Comparison of ENCODE assay signal across 8 cellular contexts in the genomic region with DNA sequence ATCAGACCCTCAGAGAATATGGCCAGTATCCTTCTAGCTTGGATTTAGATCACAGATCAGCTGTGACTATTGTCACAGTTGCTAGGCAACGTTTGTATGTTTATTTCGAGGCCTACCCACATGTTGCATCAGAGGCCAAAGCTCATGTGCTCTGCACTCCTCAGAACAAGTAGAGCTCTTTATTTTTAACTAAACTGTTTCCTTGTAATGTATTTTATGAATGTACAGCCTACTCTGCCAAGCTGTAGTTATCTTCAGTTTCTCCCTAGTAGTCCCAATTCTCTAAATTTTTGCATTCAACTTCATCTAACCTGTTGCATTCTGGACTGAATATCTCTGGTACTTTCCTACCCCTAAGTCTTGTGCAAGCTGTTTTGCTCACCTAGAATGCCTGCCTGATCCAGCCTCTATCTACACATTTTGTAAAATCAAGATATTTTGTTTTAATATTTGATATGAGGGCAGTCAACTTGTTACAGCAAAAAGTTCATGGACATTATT. TPM values are rescaled to one million over a fixed set of nuclear protein-coding genes. Genes with fewer than 3 reads are reported as not detected.
DNase-seq lines count a peak whose midpoint lies in the region; ATAC-seq and TF ChIP-seq lines count a peak whose summit lies in the region.

No MANE protein-coding gene starts in this region.

- no peak overlapping the region for H3K4me3 Mint-ChIP-seq in activated naive CD8-positive, alpha-beta T cell treated with anti-CD3 and anti-CD28 coated beads, Interleukin-2, amount 10 ng/mL, durations not matched to agents 7 days and 5 days

- H3K27ac ChIP-seq in ACC112 (ENCODE audit: low read depth, low read length): peak overlapping the region; percentile 84

- H3K4me3 ChIP-seq in ACC112 (ENCODE audit: low read depth, low read length) (no peak overlapping the region), LNCaP clone FGC (ENCODE audit: low read depth, low read length) (no peak overlapping the region)

- peak; percentile 41 for ATAC-seq in activated naive CD8-positive, alpha-beta T cell treated with anti-CD3 and anti-CD28 coated beads, Interleukin-2, amount 10 ng/mL, durations not matched to agents 7 days and 5 days (ENCODE audit: low read depth)

- no peaks in the 10 kb centered on the region for H3K36me3 ChIP-seq in ACC112 (ENCODE audit: insufficient read depth, low read length)

- H3K27me3 ChIP-seq in ACC112 (ENCODE audit: insufficient read depth, low read length): no peaks in the 10 kb centered on the region

- POLR2A ChIA-PET in activated naive CD8-positive, alpha-beta T cell treated with anti-CD3 and anti-CD28 coated beads, Interleukin-2, amount 10 ng/mL, durations not matched to agents 7 days and 5 days (lab: Charles Lee): interaction anchor here (1.6 kb wide), 1 partner anchor 52 kb away, joined by 5 read pairs; no protein-coding TSS in a partner anchor

- peaks cover 30% of the 10 kb centered on the region for H3K36me3 Mint-ChIP-seq in activated naive CD8-positive, alpha-beta T cell treated with anti-CD3 and anti-CD28 coated beads, Interleukin-2, amount 10 ng/mL, durations not matched to agents 7 days and 5 days

- TF ChIP-seq CTCF in LNCaP clone FGC (IDR thresholded peaks at IDR 0.05; ENCODE audit: control insufficient read depth, extremely low read depth, insufficient read depth): no peak

- H3K27me3 Mint-ChIP-seq in activated naive CD8-positive, alpha-beta T cell treated with anti-CD3 and anti-CD28 coated beads, Interleukin-2, amount 10 ng/mL, durations not matched to agents 7 days and 5 days: no peaks in the 10 kb centered on the region

- H3K27ac Mint-ChIP-seq in activated naive CD8-positive, alpha-beta T cell treated with anti-CD3 and anti-CD28 coated beads, Interleukin-2, amount 10 ng/mL, durations not matched to agents 7 days and 5 days: peak overlapping the region; percentile 24

- no peaks in the 10 kb centered on the region for H3K9me3 Mint-ChIP-seq in activated naive CD8-positive, alpha-beta T cell treated with anti-CD3 and anti-CD28 coated beads, Interleukin-2, amount 10 ng/mL, durations not matched to agents 7 days and 5 days

- H3K4me1 ChIP-seq in ACC112 (ENCODE audit: control insufficient read depth, insufficient read depth, low read length, unreplicated experiment): peaks cover 16% of the 10 kb centered on the region

- peaks cover 20% of the 10 kb centered on the region for H3K4me1 Mint-ChIP-seq in activated naive CD8-positive, alpha-beta T cell treated with anti-CD3 and anti-CD28 coated beads, Interleukin-2, amount 10 ng/mL, durations not matched to agents 7 days and 5 days

- peaks cover 89% of the 10 kb centered on the region for H3K79me2 ChIP-seq in ACC112 (ENCODE audit: control insufficient read depth, insufficient read depth, low read length, unreplicated experiment)

- H2AFZ ChIP-seq in ACC112 (ENCODE audit: low read length, unreplicated experiment): no peak overlapping the region

- DNase-seq in GM03348 (ENCODE audit: low spot score) (peak; percentile 64), LNCaP clone FGC (ENCODE audit: low read depth) (peak; percentile 54), hepatic stellate cell (ENCODE audit: low spot score) (peak; percentile 34), GM19238 (ENCODE audit: insufficient read length, low spot score) (no peak), GDM1 (lab: John Stamatoyannopoulos, UW) (no peak)
- no peak for DNase-seq in activated naive CD8-positive, alpha-beta T cell treated with anti-CD3 and anti-CD28 coated beads, Interleukin-2, amount 10 ng/mL, durations not matched to agents 7 days and 5 days
- DNase-seq in stimulated activated CD8-positive, alpha-beta memory T cell treated with anti-CD3 and anti-CD28 coated beads, Interleukin-7, amount 100 ng/mL, for 4 hours (ENCODE audit: low read depth in 2 of 2): peak; percentile 7 to 36

RNA-seq across cellular contexts. Expression of a gene that starts 52.8 kb away (rescaled TPM):
- total RNA-seq in activated naive CD8-positive, alpha-beta T cell treated with anti-CD3 and anti-CD28 coated beads, Interleukin-2, amount 10 ng/mL, durations not matched to agents 7 days and 5 days: 100 to 1,000 TPM; 165 to 174 TPM

Comparison
In these comparisons a context has a peak if more than half of its experiments do, and no peak if none do; other contexts are left out.
1. DNase-seq: peak in GM03348 (single experiment), LNCaP clone FGC (single experiment), hepatic stellate cell (single experiment) and stimulated activated CD8-positive, alpha-beta memory T cell treated with anti-CD3 and anti-CD28 coated beads, Interleukin-7, amount 100 ng/mL, for 4 hours (2 of 2); none in activated naive CD8-positive, alpha-beta T cell treated with anti-CD3 and anti-CD28 coated beads, Interleukin-2, amount 10 ng/mL, durations not matched to agents 7 days and 5 days (single experiment), GM19238 (single experiment) and GDM1 (single experiment).